Comparison of ENCODE assay signal across 8 cellular contexts in genomic region chr1:221740941-221741363, GRCh38. TPM values are rescaled to one million over a fixed set of nuclear protein-coding genes. Genes with fewer than 3 reads are reported as not detected.
DNase-seq lines count a peak whose midpoint lies in the region; ATAC-seq, FAIRE-seq and TF ChIP-seq lines count a peak whose summit lies in the region.

No MANE protein-coding gene starts in this region.

- peaks cover 40% of the 10 kb centered on the region for H4K20me1 ChIP-seq in osteoblast (ENCODE audit: insufficient read depth, low read length)

- H3K4me3 Mint-ChIP-seq in effector memory CD8-positive, alpha-beta T cell: no peak overlapping the region
- no peak overlapping the region for H3K4me3 Mint-ChIP-seq in endothelial cell (ENCODE audit: unreplicated experiment)

- peak overlapping the region; percentile 79 for H2AFZ ChIP-seq in osteoblast (ENCODE audit: low read length)

- H3K9me3 ChIP-seq in SJSA1 (replicated peaks) (no peaks in the 10 kb centered on the region), osteoblast (ENCODE audit: low read depth, low read length) (no peaks in the 10 kb centered on the region)

- peaks cover 33% of the 10 kb centered on the region in 2 donors for H3K4me1 Mint-ChIP-seq in effector memory CD8-positive, alpha-beta T cell (ENCODE audit: low read depth in 2 of 2)
- H3K4me1 Mint-ChIP-seq in endothelial cell (ENCODE audit: unreplicated experiment): peaks cover 11% of the 10 kb centered on the region

- H3K36me3 ChIP-seq in SJSA1 (peaks cover 25% of the 10 kb centered on the region), osteoblast (ENCODE audit: insufficient read depth, low read length) (peaks cover 34% of the 10 kb centered on the region)

- FAIRE-seq in GM19239 (lab: Jason Lieb, UNC) (peak; percentile 66), D721Med (lab: Jason Lieb, UNC) (no peak)

- H3K4me3 ChIP-seq in SJSA1 (peak overlapping the region; percentile 54), osteoblast (ENCODE audit: insufficient read depth, low read length) (peak overlapping the region; percentile 86)

- H3K27ac ChIP-seq in SJSA1: peak overlapping the region; percentile 43; the same call in 1 of the 2 replicates
- H3K27ac ChIP-seq in osteoblast (ENCODE audit: low read depth, low read length): peak overlapping the region; percentile 99

- ATAC-seq in effector memory CD8-positive, alpha-beta T cell (replicated peaks): no peak

- no peak for TF ChIP-seq CTCF in osteoblast (IDR thresholded peaks at IDR 0.05; ENCODE audit: extremely low read depth, low read depth, low read length)
- no peak for TF ChIP-seq CTCF in D721Med (IDR thresholded peaks at IDR 0.05; ENCODE audit: insufficient read depth, missing control alignments)
- TF ChIP-seq CTCF in endothelial cell (IDR thresholded peaks at IDR 0.05; ENCODE audit: unreplicated experiment): no peak

- H3K79me2 ChIP-seq in osteoblast (ENCODE audit: insufficient read depth, low read length): peaks cover 59% of the 10 kb centered on the region

- no peak for DNase-seq in GM19239 (ENCODE audit: insufficient read length, low spot score)
- DNase-seq in SJSA1 (ENCODE audit: low read depth in 1 of 2, low spot score in 2 of 2): no peak
- peak in 2 of 3 experiments; percentile 16 to 31 for DNase-seq in effector memory CD8-positive, alpha-beta T cell
- no peak for DNase-seq in osteoblast (ENCODE audit: insufficient read length, low spot score, missing footprints)
- DNase-seq in D721Med (ENCODE audit: insufficient read length, low spot score): no peak
- DNase-seq in endothelial cell (ENCODE audit: low spot score): no peak
- no peak for DNase-seq in NCI-H510A treated with DMSO at 0.1 percent for 48 hours (lab: John Stamatoyannopoulos, UW)
- no peak for DNase-seq in iPS-NIHi7 (ENCODE audit: extremely low spot score)

- H3K4me2 ChIP-seq in osteoblast (ENCODE audit: insufficient read depth, low read length): peak overlapping the region; percentile 88

- H3K4me1 ChIP-seq in SJSA1 (replicated peaks) (peaks cover 18% of the 10 kb centered on the region), osteoblast (ENCODE audit: insufficient read depth, low read length) (peaks cover 11% of the 10 kb centered on the region)

- H3K27me3 Mint-ChIP-seq in effector memory CD8-positive, alpha-beta T cell: no peaks in the 10 kb centered on the region
- peaks cover 10% of the 10 kb centered on the region for H3K27me3 Mint-ChIP-seq in endothelial cell (ENCODE audit: unreplicated experiment)

- H3K9me3 Mint-ChIP-seq in effector memory CD8-positive, alpha-beta T cell: no peaks in the 10 kb centered on the region
- no peaks in the 10 kb centered on the region for H3K9me3 Mint-ChIP-seq in endothelial cell (ENCODE audit: unreplicated experiment)

- H3K27ac Mint-ChIP-seq in effector memory CD8-positive, alpha-beta T cell: no peak overlapping the region
- H3K27ac Mint-ChIP-seq in endothelial cell (ENCODE audit: unreplicated experiment): no peak overlapping the region

- no peaks in the 10 kb centered on the region for H3K27me3 ChIP-seq in SJSA1 (replicated peaks)
- no peaks in the 10 kb centered on the region for H3K27me3 ChIP-seq in osteoblast (ENCODE audit: insufficient read depth, low read length)

- peaks cover 47% of the 10 kb centered on the region for H3K36me3 Mint-ChIP-seq in effector memory CD8-positive, alpha-beta T cell (ENCODE audit: insufficient read depth)
- peaks cover under 1% of the 10 kb centered on the region for H3K36me3 Mint-ChIP-seq in endothelial cell (ENCODE audit: low read depth, unreplicated experiment)

RNA-seq across cellular contexts. Expression of gene DUSP10, which starts 0.9 kb away (rescaled TPM):
- 12.4 and 15.8 TPM in 2 replicates for total RNA-seq in SJSA1 (2014; rRNA removed; shearing (Covaris generic))
- total RNA-seq in osteoblast: 62.2 and 69.5 TPM in 2 replicates
- 5.0 TPM for total RNA-seq in endothelial cell (ENCODE audit: unreplicated experiment)

Comparison
In these comparisons a context has a peak if more than half of its experiments do, and no peak if none do; other contexts are left out.
1. DNase-seq: peak in effector memory CD8-positive, alpha-beta T cell (2 of 3); none in GM19239 (single experiment), SJSA1 (0 of 2), osteoblast (single experiment), D721Med (single experiment), endothelial cell (single experiment), NCI-H510A treated with DMSO at 0.1 percent for 48 hours (single experiment) and iPS-NIHi7 (single experiment).